ENCODE assay signal across 28 cellular contexts in the genomic region with DNA sequence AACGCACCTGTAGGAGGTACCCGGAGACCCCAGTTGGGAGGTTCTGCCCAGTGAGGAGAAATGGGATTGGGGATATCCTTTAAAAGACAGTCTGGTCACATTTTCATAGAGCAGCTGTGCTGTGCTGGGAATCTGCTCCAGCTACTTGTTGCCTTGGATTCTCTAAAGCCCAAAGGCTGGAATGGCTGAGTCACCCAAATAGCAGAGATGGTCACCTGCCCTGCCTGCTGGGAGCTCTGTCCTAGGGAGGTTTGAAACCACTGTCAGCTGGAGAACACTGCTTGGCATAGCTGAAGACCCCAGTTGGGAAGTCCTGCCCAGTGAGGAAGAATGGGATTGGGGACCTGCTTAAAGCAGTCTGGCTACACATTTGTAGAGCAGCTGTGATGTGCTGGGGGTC. TPM values are rescaled to one million over a fixed set of nuclear protein-coding genes. Genes with fewer than 3 reads are reported as not detected.
DNase-seq lines count a peak whose midpoint lies in the region; ATAC-seq and TF ChIP-seq lines count a peak whose summit lies in the region.
"Had no signal": no experiment of that assay in that cellular context is flagged by ENCODE, and none has a peak within 500 bp of the region (broad histone marks: within the 10 kb centered on the region; RNA-seq: fewer than 3 reads in every experiment).

No MANE protein-coding gene starts in this region.

- peaks cover 32% of the 10 kb centered on the region for H3K36me3 Mint-ChIP-seq in HFFc6 (ENCODE audit: low read depth)
- peaks cover 1 to 17% (median 9%) of the 10 kb centered on the region in 3 donors for H3K36me3 Mint-ChIP-seq in immature natural killer cell
- H3K36me3 Mint-ChIP-seq: type B pancreatic cell had no signal

- no peak overlapping the region for H3K4me3 Mint-ChIP-seq in HFFc6
- H3K4me3 Mint-ChIP-seq in immature natural killer cell: no peak overlapping the region
- H3K4me3 Mint-ChIP-seq: activated CD8-positive, alpha-beta T cell treated with anti-CD3 and anti-CD28 coated beads for 36 hours; activated naive CD8-positive, alpha-beta T cell treated with anti-CD3 and anti-CD28 coated beads, Interleukin-2, amount 50 U/mL, for 24 hours; effector memory CD8-positive, alpha-beta T cell; type B pancreatic cell had no signal

- ATAC-seq in GM18498 (IDR thresholded peaks at IDR 0.05; ENCODE audit: unreplicated experiment): no peak
- ATAC-seq: A549; activated CD8-positive, alpha-beta T cell treated with anti-CD3 and anti-CD28 coated beads for 36 hours; activated naive CD8-positive, alpha-beta T cell treated with anti-CD3 and anti-CD28 coated beads, Interleukin-2, amount 50 U/mL, for 24 hours; effector memory CD8-positive, alpha-beta T cell; left colon; psoas muscle had no signal

- H3K27me3 Mint-ChIP-seq in HFFc6 (ENCODE audit: insufficient read depth) (peaks cover 1% of the 10 kb centered on the region; the same call in 1 of the 2 replicates), immature natural killer cell (ENCODE audit: low read depth in 3 of 3) (peaks cover 2 to 11% (median 6%) of the 10 kb centered on the region in 3 donors)
- H3K27me3 Mint-ChIP-seq: activated CD8-positive, alpha-beta T cell treated with anti-CD3 and anti-CD28 coated beads for 36 hours; activated naive CD8-positive, alpha-beta T cell treated with anti-CD3 and anti-CD28 coated beads, Interleukin-2, amount 50 U/mL, for 24 hours; type B pancreatic cell had no signal

- peak; percentile 58 for DNase-seq in AG10803 (ENCODE audit: low read depth)
- DNase-seq in HFFc6: peak; percentile 45
- peak; percentile 33 for DNase-seq in choroid plexus epithelial cell (ENCODE audit: low read depth)
- DNase-seq in kidney tubule cell (ENCODE audit: low spot score): peak; percentile 48
- DNase-seq in activated naive CD4-positive, alpha-beta T cell treated with anti-CD3 and anti-CD28 coated beads, Interleukin-2, amount 50 U/mL, for 16 hours: no peak
- DNase-seq in immature natural killer cell: no peak
- no peak for DNase-seq in cortex of kidney (lab: John Stamatoyannopoulos, UW)
- DNase-seq: activated CD4-positive, alpha-beta T cell treated with anti-CD3 and anti-CD28 coated beads for 1 hour; activated CD8-positive, alpha-beta T cell treated with anti-CD3 and anti-CD28 coated beads for 36 hours; activated gamma-delta T cell; activated naive CD8-positive, alpha-beta T cell treated with anti-CD3 and anti-CD28 coated beads, Interleukin-2, amount 50 U/mL, for 24 hours; activated T-cell treated with anti-CD3 and anti-CD28 coated beads for 4 hours; C1 segment of cervical spinal cord; effector memory CD8-positive, alpha-beta T cell; glutamatergic neuron; GOT3; left colon; NCI-H1092; NCI-H1930; NCI-H226; NCI-H774; psoas muscle; RPMI8226; T-helper 1 cell had no signal

- H3K27ac Mint-ChIP-seq in HFFc6: no peak overlapping the region
- H3K27ac Mint-ChIP-seq in immature natural killer cell: no peak overlapping the region
- H3K27ac Mint-ChIP-seq: activated CD8-positive, alpha-beta T cell treated with anti-CD3 and anti-CD28 coated beads for 36 hours; activated naive CD8-positive, alpha-beta T cell treated with anti-CD3 and anti-CD28 coated beads, Interleukin-2, amount 50 U/mL, for 24 hours; effector memory CD8-positive, alpha-beta T cell; type B pancreatic cell had no signal

- H3K9me3 Mint-ChIP-seq in HFFc6: peaks cover 34% of the 10 kb centered on the region
- peaks cover 5 to 28% (median 9%) of the 10 kb centered on the region in 6 donors for H3K9me3 Mint-ChIP-seq in immature natural killer cell

- TF ChIP-seq CTCF in AG10803 (conservative IDR thresholded peaks at IDR 0.05; ENCODE audit: low read length): no peak
- no peak for TF ChIP-seq CTCF in HFFc6 (IDR thresholded peaks at IDR 0.05)
- TF ChIP-seq CTCF in choroid plexus epithelial cell (conservative IDR thresholded peaks at IDR 0.05; ENCODE audit: low read depth, low read length): no peak

- H3K4me1 Mint-ChIP-seq in HFFc6 (ENCODE audit: low read depth) (peaks cover 45% of the 10 kb centered on the region), immature natural killer cell (no peaks in the 10 kb centered on the region)

- H3K4me3 ChIP-seq in AG10803 (ENCODE audit: low read length) (no peak overlapping the region), choroid plexus epithelial cell (ENCODE audit: low read depth, low read length) (no peak overlapping the region)
- H3K4me3 ChIP-seq: A549, breast epithelium, psoas muscle had no signal

RNA-seq across cellular contexts. Expression of gene TFB1M, which starts 34.8 kb away (rescaled TPM):
- 10 to 100 TPM; 16.7 to 23.0 (median 21.7) TPM for total RNA-seq in HFFc6 (2021; fragmentation: NEBNext Ultra II Directional; extraction: Animal tissue kit (Norgen Biotek cat#: 25700))
- 10 to 100 TPM in 2 of 3 donors, 1 to 10 TPM in 1; 7.8 to 16.1 (median 10.6) TPM for polyA plus RNA-seq in immature natural killer cell

Comparison
In these comparisons a context has a peak if more than half of its experiments do, and no peak if none do; other contexts are left out.
1. DNase-seq: peak in AG10803 (single experiment), HFFc6 (single experiment), choroid plexus epithelial cell (single experiment) and kidney tubule cell (single experiment); none in activated naive CD4-positive, alpha-beta T cell treated with anti-CD3 and anti-CD28 coated beads, Interleukin-2, amount 50 U/mL, for 16 hours (single experiment), immature natural killer cell (0 of 3) and cortex of kidney (single experiment).